In genomic region chr17:21252875-21253645, GRCh38 we compare ENCODE assay signal across 7 cellular contexts. TPM values are rescaled to one million over a fixed set of nuclear protein-coding genes. Genes with fewer than 3 reads are reported as not detected.
DNase-seq lines count a peak whose midpoint lies in the region; ATAC-seq and TF ChIP-seq lines count a peak whose summit lies in the region.

Gene NATD1, minus strand, starts transcription at chr17:21253410. Its CDS starts 146 bp downstream, at chr17:21253264.

- no peak for TF ChIP-seq CTCF in kidney epithelial cell (IDR thresholded peaks at IDR 0.05; ENCODE audit: insufficient read depth, low read length, poor library complexity, severe bottlenecking)

- DNase-seq in NCI-H2196 treated with DMSO at 0.1 percent for 48 hours (lab: John Stamatoyannopoulos, UW; ENCODE audit: unreplicated experiment), result peak; percentile 39
- DNase-seq in cerebellar cortex (ENCODE audit: low spot score), result peak; percentile 86
- DNase-seq in kidney epithelial cell (ENCODE audit: low read depth), result peak; percentile 37
- DNase-seq in stimulated activated CD4-positive, alpha-beta T cell treated with anti-CD3 and anti-CD28 coated beads, Interleukin-15, amount 100 ng/mL, for 1 hour (ENCODE audit: low read depth in 1 of 2, low spot score in 1 of 2), result peak; percentile 54 to 63

- no peaks in the 10 kb centered on the region for H3K36me3 ChIP-seq in kidney epithelial cell (ENCODE audit: control insufficient read depth, insufficient read depth, low read length)

- H3K27me3 ChIP-seq in kidney epithelial cell (ENCODE audit: control insufficient read depth, insufficient read depth, low read length), result no peaks in the 10 kb centered on the region

- peak; percentile 66 for ATAC-seq in GM18505 (IDR thresholded peaks at IDR 0.05; ENCODE audit: unreplicated experiment)
- ATAC-seq in HG02870 (IDR thresholded peaks at IDR 0.05; ENCODE audit: unreplicated experiment), result peak; percentile 83
- peak; percentile 87 to 88 for ATAC-seq in activated CD4-positive, CD25-positive, alpha-beta regulatory T cell treated with anti-CD3 and anti-CD28 coated beads, Interleukin-2, amount 50 U/mL, for 24 hours

- peak within 1 kb of the TSS; percentile 56 for H3K4me3 ChIP-seq in kidney epithelial cell (ENCODE audit: low read depth, low read length)

- TF ChIP-seq POLR2A in GM18505 (IDR thresholded peaks at IDR 0.05; ENCODE audit: borderline replicate concordance, extremely low read depth, insufficient read depth, insufficient read length), result no peak

RNA-seq across cellular contexts. Expression of gene NATD1, which starts in this region (rescaled TPM):
- total RNA-seq in kidney epithelial cell, result 15.2 and 16.8 TPM in 2 replicates

Comparison
In these comparisons a context has a peak if more than half of its experiments do, and no peak if none do; other contexts are left out.
1. Peak in every context shown above with its lines: DNase-seq, ATAC-seq and H3K4me3 ChIP-seq.